1 cellular context compared by ENCODE assay signal in the genomic region with DNA sequence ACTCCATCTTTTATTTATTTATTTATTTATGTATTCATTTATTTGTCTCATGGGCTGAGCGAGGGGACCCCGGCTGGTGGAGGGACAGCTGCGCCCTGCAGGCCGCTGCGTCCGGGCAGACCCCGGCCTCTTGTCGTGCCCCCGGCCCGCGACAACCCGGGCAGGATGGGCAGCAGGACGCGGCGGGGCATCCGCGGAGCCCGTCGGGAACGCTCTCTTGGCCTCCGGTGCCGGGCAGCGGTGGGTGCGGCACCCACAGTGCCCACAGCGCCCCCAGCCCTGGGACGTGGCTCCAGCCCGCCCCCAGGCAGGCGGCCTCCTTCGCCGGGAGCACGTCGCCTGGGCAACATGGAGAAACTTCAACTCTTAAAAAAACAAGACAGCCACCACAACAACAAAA. TPM values are rescaled to one million over a fixed set of nuclear protein-coding genes. Genes with fewer than 3 reads are reported as not detected.
"Had no signal": no experiment of that assay in that cellular context is flagged by ENCODE, and none has a peak within 500 bp of the region (broad histone marks: within the 10 kb centered on the region; RNA-seq: fewer than 3 reads in every experiment).

No MANE protein-coding gene starts in this region.

RNA-seq across cellular contexts. Expression of gene RNU1-3, which starts 8.5 kb away (rescaled TPM):
- total RNA-seq: LHCN-M2 had no signal
